ENCODE assay signal across 25 cellular contexts in the genomic region with DNA sequence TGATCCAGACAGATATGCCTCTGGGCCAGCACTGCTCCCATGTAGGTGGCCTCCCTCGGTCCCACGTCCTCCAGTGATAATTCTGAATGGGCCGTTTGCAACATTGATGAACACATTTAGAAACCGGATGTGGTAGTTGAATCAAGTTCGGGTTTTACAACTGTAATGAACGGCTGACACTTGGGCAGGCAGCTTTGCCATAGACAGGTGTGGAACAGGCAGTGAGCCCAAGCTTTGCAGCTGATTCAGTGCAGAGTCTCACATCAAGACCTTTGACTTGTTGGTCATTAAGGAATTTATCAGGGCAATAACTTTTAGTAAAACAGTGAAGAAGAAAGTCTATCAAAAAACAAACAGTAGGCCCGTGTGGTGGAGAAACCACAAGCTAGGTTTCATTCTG.
DNase-seq lines count a peak whose midpoint lies in the region; ATAC-seq and TF ChIP-seq lines count a peak whose summit lies in the region.
"Had no signal": no experiment of that assay in that cellular context is flagged by ENCODE, and none has a peak within 500 bp of the region (broad histone marks: within the 10 kb centered on the region; RNA-seq: fewer than 3 reads in every experiment).

No MANE protein-coding gene starts in this region.

- DNase-seq in RPMI8226 (peak; percentile 13), neural crest cell (ENCODE audit: low read depth, low spot score) (no peak), iPS-NIHi7 (ENCODE audit: extremely low spot score) (no peak), NCI-H774 (lab: John Stamatoyannopoulos, UW) (no peak), tibial artery (no peak)
- DNase-seq: C1 segment of cervical spinal cord; Caco-2; CD8-positive, alpha-beta T cell; HCEC 1CT; Kasumi-1; MG63; NCI-H1048; NCI-H1417; NCI-H1694; NCI-H2029 treated with DMSO at 0.1 percent for 48 hours; NCI-H446 treated with DMSO at 0.1 percent for 48 hours; NCI-H526; PC-3; T-cell had no signal

- peaks cover 10% of the 10 kb centered on the region for H3K4me1 Mint-ChIP-seq in neural crest cell
- no peaks in the 10 kb centered on the region for H3K4me1 Mint-ChIP-seq in stimulated activated memory B cell treated with anti-CD40 and anti-IgM and Interleukin-4, amounts not matched to agents 10 μg/mL and 1 μg/mL and 100 μg/mL, for 72 hours
- H3K4me1 Mint-ChIP-seq: T-cell had no signal

- H3K4me1 ChIP-seq in tibial artery: peaks cover 0 to 9% (median 0%) of the 10 kb centered on the region in 4 donors
- H3K4me1 ChIP-seq: Caco-2, SJSA1 had no signal

- no peaks in the 10 kb centered on the region for H3K36me3 ChIP-seq in tibial artery
- H3K36me3 ChIP-seq: MG63, SJSA1 had no signal

- intact Hi-C loops in tibial artery (cut with DNase I; ENCODE audit: low total_unique reads): no loop called here

- H3K4me3 ChIP-seq in tibial artery: no peak overlapping the region
- H3K4me3 ChIP-seq: K562, MG63, SJSA1 had no signal

- H3K9me3 ChIP-seq in tibial artery: no peaks in the 10 kb centered on the region
- H3K9me3 ChIP-seq: Caco-2, MG63 had no signal

- H3K27ac Mint-ChIP-seq in neural crest cell (ENCODE audit: unreplicated experiment): peak overlapping the region; percentile 21
- no peak overlapping the region for H3K27ac Mint-ChIP-seq in stimulated activated memory B cell treated with anti-CD40 and anti-IgM and Interleukin-4, amounts not matched to agents 10 μg/mL and 1 μg/mL and 100 μg/mL, for 72 hours
- H3K27ac Mint-ChIP-seq: CD8-positive, alpha-beta T cell; T-cell had no signal

- H3K4me3 Mint-ChIP-seq in neural crest cell: no peak overlapping the region
- H3K4me3 Mint-ChIP-seq in stimulated activated memory B cell treated with anti-CD40 and anti-IgM and Interleukin-4, amounts not matched to agents 10 μg/mL and 1 μg/mL and 100 μg/mL, for 72 hours: no peak overlapping the region
- H3K4me3 Mint-ChIP-seq: CD8-positive, alpha-beta T cell; T-cell had no signal

- no peaks in the 10 kb centered on the region for H3K36me3 Mint-ChIP-seq in neural crest cell (ENCODE audit: low read depth)
- no peaks in the 10 kb centered on the region for H3K36me3 Mint-ChIP-seq in stimulated activated memory B cell treated with anti-CD40 and anti-IgM and Interleukin-4, amounts not matched to agents 10 μg/mL and 1 μg/mL and 100 μg/mL, for 72 hours

- no peaks in the 10 kb centered on the region for H3K27me3 ChIP-seq in tibial artery
- H3K27me3 ChIP-seq: MG63, SJSA1 had no signal

- ATAC-seq in HG03432 (IDR thresholded peaks at IDR 0.05; ENCODE audit: unreplicated experiment): peak; percentile 49
- ATAC-seq in stimulated activated memory B cell treated with anti-CD40 and anti-IgM and Interleukin-4, amounts not matched to agents 10 μg/mL and 1 μg/mL and 100 μg/mL, for 72 hours: no peak
- ATAC-seq: CD8-positive, alpha-beta T cell; HepG2; K562; PC-3; Right ventricle myocardium inferior; T-cell had no signal

- no peak for TF ChIP-seq CTCF in neural crest cell (conservative IDR thresholded peaks at IDR 0.05)
- TF ChIP-seq CTCF in tibial artery (IDR thresholded peaks at IDR 0.05): no peak

- H3K9me3 Mint-ChIP-seq in neural crest cell: peaks cover 5% of the 10 kb centered on the region
- no peaks in the 10 kb centered on the region for H3K9me3 Mint-ChIP-seq in stimulated activated memory B cell treated with anti-CD40 and anti-IgM and Interleukin-4, amounts not matched to agents 10 μg/mL and 1 μg/mL and 100 μg/mL, for 72 hours
- H3K9me3 Mint-ChIP-seq: CD8-positive, alpha-beta T cell had no signal

- H3K27ac ChIP-seq in tibial artery: no peak overlapping the region
- H3K27ac ChIP-seq: SJSA1 had no signal

- H3K27me3 Mint-ChIP-seq in neural crest cell (ENCODE audit: low read depth): no peaks in the 10 kb centered on the region
- H3K27me3 Mint-ChIP-seq in stimulated activated memory B cell treated with anti-CD40 and anti-IgM and Interleukin-4, amounts not matched to agents 10 μg/mL and 1 μg/mL and 100 μg/mL, for 72 hours: no peaks in the 10 kb centered on the region
- H3K27me3 Mint-ChIP-seq: T-cell had no signal
